ENCODE assay signal across 17 cellular contexts in the genomic region with DNA sequence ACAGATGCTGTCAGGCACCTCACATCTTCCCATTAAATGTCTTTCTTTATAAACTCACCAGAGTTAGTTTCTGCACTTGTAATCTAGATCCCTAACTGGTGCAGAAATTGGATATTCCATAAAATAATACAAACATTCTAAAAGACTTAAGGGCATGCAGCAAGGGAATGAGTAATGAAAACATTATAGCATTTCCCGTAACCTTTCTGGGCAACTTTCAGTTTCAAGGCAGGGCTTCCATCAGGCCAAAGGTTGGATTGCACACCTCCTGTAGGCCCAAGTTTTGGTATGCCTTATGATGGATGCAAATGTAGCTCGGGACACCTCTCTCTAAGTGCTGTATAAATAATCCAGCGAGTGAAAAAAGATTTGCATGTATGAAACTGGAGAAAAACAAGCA.
A peak's percentile ranks its signal among the peaks of the same experiment; 100 is the strongest.
DNase-seq lines count a peak whose midpoint lies in the region; ATAC-seq, FAIRE-seq and TF ChIP-seq lines count a peak whose summit lies in the region.
"Had no signal": no experiment of that assay in that cellular context is flagged by ENCODE, and none has a peak within 500 bp of the region (broad histone marks: within the 10 kb centered on the region; RNA-seq: fewer than 3 reads in every experiment).

No MANE protein-coding gene starts in this region.

- TF ChIP-seq POLR2A in GM12892 (IDR thresholded peaks at IDR 0.05; ENCODE audit: low read depth, low read length), result no peak

- H3K9me3 Mint-ChIP-seq in neural progenitor cell, result peaks cover 5% of the 10 kb centered on the region

- peaks cover 3% of the 10 kb centered on the region for H3K27me3 Mint-ChIP-seq in neural progenitor cell (ENCODE audit: insufficient read depth, low read depth)
- H3K27me3 Mint-ChIP-seq: brain had no signal

- H4K20me1 ChIP-seq in OCI-LY3 (ENCODE audit: insufficient read depth, low read length) (no peaks in the 10 kb centered on the region), neural progenitor cell (ENCODE audit: low read depth) (no peaks in the 10 kb centered on the region)

- H3K27ac Mint-ChIP-seq in neural progenitor cell, result no peak overlapping the region
- H3K27ac Mint-ChIP-seq: WTC11 had no signal

- no peak overlapping the region for H3K9ac ChIP-seq in OCI-LY3 (ENCODE audit: low read length)
- H3K9ac ChIP-seq in rectal smooth muscle tissue (ENCODE audit: low read length), result no peak overlapping the region
- no peak overlapping the region for H3K9ac ChIP-seq in neural progenitor cell

- H3K4me3 Mint-ChIP-seq in neural progenitor cell, result no peak overlapping the region
- H3K4me3 Mint-ChIP-seq: brain, WTC11 had no signal

- H3K4me2 ChIP-seq in OCI-LY3 (ENCODE audit: low read length) (peak overlapping the region; percentile 26; the same call in 1 of the 2 replicates), neural progenitor cell (no peak overlapping the region)

- TF ChIP-seq CTCF in OCI-LY3 (IDR thresholded peaks at IDR 0.05; ENCODE audit: low read depth, low read length) (no peak), neural progenitor cell (IDR thresholded peaks at IDR 0.05) (no peak)

- H3K27ac ChIP-seq in OCI-LY3 (ENCODE audit: low read length) (no peak overlapping the region), rectal smooth muscle tissue (ENCODE audit: low read depth, low read length) (peak overlapping the region; percentile 8), neural progenitor cell (no peak overlapping the region)
- H3K27ac ChIP-seq: RWPE1 had no signal

- H3K36me3 Mint-ChIP-seq in neural progenitor cell, result no peaks in the 10 kb centered on the region
- H3K36me3 Mint-ChIP-seq: brain had no signal

- H3K36me3 ChIP-seq in OCI-LY3 (replicated peaks; ENCODE audit: low read depth, low read length), result no peaks in the 10 kb centered on the region
- no peaks in the 10 kb centered on the region for H3K36me3 ChIP-seq in rectal smooth muscle tissue (ENCODE audit: control insufficient read depth, insufficient read depth, low read length)
- H3K36me3 ChIP-seq in neural progenitor cell, result no peaks in the 10 kb centered on the region
- H3K36me3 ChIP-seq: HAP-1 had no signal

- H3K9me3 ChIP-seq in OCI-LY3 (ENCODE audit: insufficient read depth, low read length) (no peaks in the 10 kb centered on the region), neural progenitor cell (ENCODE audit: low read depth) (no peaks in the 10 kb centered on the region)
- H3K9me3 ChIP-seq: Caco-2, HAP-1 had no signal

- DNase-seq in GM12892 (ENCODE audit: insufficient read length), result no peak
- peak; percentile 21 for DNase-seq in dermis blood vessel endothelial cell
- DNase-seq in amygdala (lab: John Stamatoyannopoulos, UW), result no peak
- DNase-seq in neural progenitor cell (ENCODE audit: low spot score), result no peak
- DNase-seq: activated gamma-delta T cell treated with Interleukin-2 at 50 U/mL for 16 hours, Caco-2, islet precursor cell, NCI-H82 had no signal

- peak; percentile 56 for FAIRE-seq in GM12892 (lab: Jason Lieb, UNC)
- FAIRE-seq: G401.6 had no signal

- H3K4me1 Mint-ChIP-seq in neural progenitor cell, result peaks cover 4% of the 10 kb centered on the region
- H3K4me1 Mint-ChIP-seq: WTC11 had no signal

- no peak overlapping the region for H3K4me3 ChIP-seq in OCI-LY3 (ENCODE audit: low read length)
- H3K4me3 ChIP-seq in rectal smooth muscle tissue (ENCODE audit: low read length), result no peak overlapping the region
- H3K4me3 ChIP-seq in neural progenitor cell, result no peak overlapping the region
- H3K4me3 ChIP-seq: HAP-1 had no signal

- H2AFZ ChIP-seq in OCI-LY3 (ENCODE audit: low read depth, low read length) (no peak overlapping the region), neural progenitor cell (replicated peaks) (no peak overlapping the region)

- ATAC-seq in HG03457 (IDR thresholded peaks at IDR 0.05; ENCODE audit: unreplicated experiment), result no peak
- ATAC-seq in GM19452 (IDR thresholded peaks at IDR 0.05; ENCODE audit: unreplicated experiment), result no peak
- ATAC-seq: WTC11 had no signal

- H3K4me1 ChIP-seq in OCI-LY3 (ENCODE audit: low read length) (0 out of 2 replicates have a peak, but pooled peaks cover 4% of the 10 kb centered on the region), rectal smooth muscle tissue (ENCODE audit: control insufficient read depth, insufficient read depth, low read length) (peaks cover 12% of the 10 kb centered on the region), neural progenitor cell (no peaks in the 10 kb centered on the region)
- H3K4me1 ChIP-seq: Caco-2, HAP-1 had no signal

- H3F3A ChIP-seq in neural progenitor cell (ENCODE audit: low read depth), result no peaks in the 10 kb centered on the region

- H3K27me3 ChIP-seq in OCI-LY3 (ENCODE audit: low read depth, low read length), result no peaks in the 10 kb centered on the region
- no peaks in the 10 kb centered on the region for H3K27me3 ChIP-seq in rectal smooth muscle tissue (ENCODE audit: control insufficient read depth, insufficient read depth, low read length)
- no peaks in the 10 kb centered on the region for H3K27me3 ChIP-seq in neural progenitor cell

- H3K79me2 ChIP-seq in OCI-LY3 (ENCODE audit: low read length) (no peaks in the 10 kb centered on the region), neural progenitor cell (ENCODE audit: low read depth) (no peaks in the 10 kb centered on the region)
